ENCODE assay signal across 1 cellular context in the genomic region with DNA sequence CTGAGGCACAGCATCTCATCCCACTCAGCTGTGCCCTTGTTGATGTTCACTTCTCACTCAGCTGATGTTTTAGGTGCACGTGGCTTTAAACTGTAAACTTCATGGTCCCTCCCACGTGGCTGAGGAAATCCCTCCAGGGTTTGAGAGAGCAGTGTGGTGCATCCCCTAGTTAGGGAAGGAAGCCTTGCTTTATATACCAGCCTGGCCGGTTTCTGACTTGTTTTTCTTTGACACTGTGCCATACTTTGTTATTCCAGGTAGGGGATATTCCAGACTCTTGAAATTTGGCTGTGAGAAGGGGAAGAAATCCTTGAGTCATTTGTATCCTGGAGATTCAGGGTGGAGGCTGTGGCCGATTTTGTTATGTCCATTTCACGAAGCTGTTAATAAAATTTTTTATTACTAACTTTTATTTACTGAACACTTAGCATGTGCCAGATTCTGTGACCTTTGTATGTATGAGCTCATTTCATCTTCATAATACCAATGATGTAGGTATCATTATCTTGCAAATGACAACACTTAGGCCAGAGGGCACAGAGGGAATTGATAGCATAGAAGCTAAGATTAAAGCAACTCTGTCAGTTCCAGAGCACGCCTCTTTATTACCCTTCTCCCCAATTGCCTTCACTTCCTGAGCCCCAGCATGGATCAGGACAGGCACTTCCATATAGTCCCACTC.
TF ChIP-seq lines count a peak whose summit lies in the region.

No MANE protein-coding gene starts in this region.

TF ChIP-seq in HepG2, 621 proteins besides CTCF, POLR2A, EP300 and RAD21 (continued from another document):
- TF ChIP-seq, protein P1, sequence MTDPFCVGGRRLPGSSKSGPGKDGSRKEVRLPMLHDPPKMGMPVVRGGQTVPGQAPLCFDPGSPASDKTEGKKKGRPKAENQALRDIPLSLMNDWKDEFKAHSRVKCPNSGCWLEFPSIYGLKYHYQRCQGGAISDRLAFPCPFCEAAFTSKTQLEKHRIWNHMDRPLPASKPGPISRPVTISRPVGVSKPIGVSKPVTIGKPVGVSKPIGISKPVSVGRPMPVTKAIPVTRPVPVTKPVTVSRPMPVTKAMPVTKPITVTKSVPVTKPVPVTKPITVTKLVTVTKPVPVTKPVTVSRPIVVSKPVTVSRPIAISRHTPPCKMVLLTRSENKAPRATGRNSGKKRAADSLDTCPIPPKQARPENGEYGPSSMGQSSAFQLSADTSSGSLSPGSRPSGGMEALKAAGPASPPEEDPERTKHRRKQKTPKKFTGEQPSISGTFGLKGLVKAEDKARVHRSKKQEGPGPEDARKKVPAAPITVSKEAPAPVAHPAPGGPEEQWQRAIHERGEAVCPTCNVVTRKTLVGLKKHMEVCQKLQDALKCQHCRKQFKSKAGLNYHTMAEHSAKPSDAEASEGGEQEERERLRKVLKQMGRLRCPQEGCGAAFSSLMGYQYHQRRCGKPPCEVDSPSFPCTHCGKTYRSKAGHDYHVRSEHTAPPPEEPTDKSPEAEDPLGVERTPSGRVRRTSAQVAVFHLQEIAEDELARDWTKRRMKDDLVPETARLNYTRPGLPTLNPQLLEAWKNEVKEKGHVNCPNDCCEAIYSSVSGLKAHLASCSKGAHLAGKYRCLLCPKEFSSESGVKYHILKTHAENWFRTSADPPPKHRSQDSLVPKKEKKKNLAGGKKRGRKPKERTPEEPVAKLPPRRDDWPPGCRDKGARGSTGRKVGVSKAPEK (CRISPR knock-in tag; IDR thresholded peaks at IDR 0.05; ENCODE audit: borderline replicate concordance) = no peak
- TF ChIP-seq PAF1 (CRISPR knock-in tag; IDR thresholded peaks at IDR 0.05) (no peak), ZNF446 (CRISPR knock-in tag; IDR thresholded peaks at IDR 0.05) (no peak), SETDB1 (CRISPR knock-in tag; IDR thresholded peaks at IDR 0.05; ENCODE audit: borderline replicate concordance) (no peak), PCBP2 (optimal IDR thresholded peaks at IDR 0.05; ENCODE audit: low read depth, low read length, poor library complexity, severe bottlenecking) (no peak), HDAC1 (CRISPR knock-in tag; IDR thresholded peaks at IDR 0.05) (no peak), TOE1 (CRISPR knock-in tag; IDR thresholded peaks at IDR 0.05) (no peak), SRSF9 (IDR thresholded peaks at IDR 0.05; ENCODE audit: borderline replicate concordance, insufficient read depth, low read depth, low read length, poor library complexity, severe bottlenecking) (no peak), GTF2F1 (IDR thresholded peaks at IDR 0.05; ENCODE audit: low read length) (no peak), ZNF75D (CRISPR knock-in tag; IDR thresholded peaks at IDR 0.05; ENCODE audit: borderline replicate concordance) (no peak), NRL (CRISPR knock-in tag; IDR thresholded peaks at IDR 0.05; ENCODE audit: borderline replicate concordance) (no peak)
- TF ChIP-seq, protein P2, sequence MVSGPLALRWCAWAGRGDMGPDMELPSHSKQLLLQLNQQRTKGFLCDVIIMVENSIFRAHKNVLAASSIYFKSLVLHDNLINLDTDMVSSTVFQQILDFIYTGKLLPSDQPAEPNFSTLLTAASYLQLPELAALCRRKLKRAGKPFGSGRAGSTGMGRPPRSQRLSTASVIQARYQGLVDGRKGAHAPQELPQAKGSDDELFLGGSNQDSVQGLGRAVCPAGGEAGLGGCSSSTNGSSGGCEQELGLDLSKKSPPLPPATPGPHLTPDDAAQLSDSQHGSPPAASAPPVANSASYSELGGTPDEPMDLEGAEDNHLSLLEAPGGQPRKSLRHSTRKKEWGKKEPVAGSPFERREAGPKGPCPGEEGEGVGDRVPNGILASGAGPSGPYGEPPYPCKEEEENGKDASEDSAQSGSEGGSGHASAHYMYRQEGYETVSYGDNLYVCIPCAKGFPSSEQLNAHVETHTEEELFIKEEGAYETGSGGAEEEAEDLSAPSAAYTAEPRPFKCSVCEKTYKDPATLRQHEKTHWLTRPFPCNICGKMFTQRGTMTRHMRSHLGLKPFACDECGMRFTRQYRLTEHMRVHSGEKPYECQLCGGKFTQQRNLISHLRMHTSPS (CRISPR knock-in tag; IDR thresholded peaks at IDR 0.05; ENCODE audit: low read depth) = no peak
